15 cellular contexts compared by ENCODE assay signal in the genomic region with DNA sequence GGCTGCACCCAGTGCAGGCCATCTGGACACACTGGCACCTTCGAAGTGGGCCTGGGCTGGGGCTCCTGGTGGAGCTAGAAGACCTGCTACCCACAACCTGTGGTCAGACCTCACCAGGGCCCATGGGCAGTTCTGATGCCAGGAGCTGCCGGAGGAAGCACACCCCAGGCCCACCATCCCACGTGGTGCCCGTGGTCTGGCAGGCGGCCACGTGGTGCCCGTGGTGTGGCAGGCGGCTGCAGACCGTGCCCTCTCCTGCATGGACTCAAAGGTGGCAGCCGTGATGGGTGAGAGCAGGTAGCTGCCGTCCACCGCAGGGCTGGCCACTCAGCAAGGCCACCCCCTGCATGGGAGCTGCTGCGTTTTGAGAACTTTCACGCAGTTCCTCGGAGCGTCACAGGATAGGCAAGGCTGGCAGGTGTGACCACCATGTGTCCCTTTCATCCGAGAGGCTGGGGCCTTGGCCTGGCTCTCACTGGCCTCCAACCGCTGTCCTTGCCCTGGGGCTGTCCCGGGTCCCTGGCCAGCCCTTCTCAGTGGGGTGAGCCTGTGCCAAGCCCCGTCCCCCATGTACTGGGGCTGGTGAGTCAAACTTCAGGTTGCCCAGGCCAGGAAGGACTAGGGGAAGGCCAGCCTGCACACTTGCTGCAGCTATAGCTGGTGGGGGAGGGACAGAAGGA. TPM values are rescaled to one million over a fixed set of nuclear protein-coding genes. Genes with fewer than 3 reads are reported as not detected.
A peak's percentile ranks its signal among the peaks of the same experiment; 100 is the strongest.
DNase-seq lines count a peak whose midpoint lies in the region; ATAC-seq and TF ChIP-seq lines count a peak whose summit lies in the region.
"Had no signal": no experiment of that assay in that cellular context is flagged by ENCODE, and none has a peak within 500 bp of the region (broad histone marks: within the 10 kb centered on the region; RNA-seq: fewer than 3 reads in every experiment).

No MANE protein-coding gene starts in this region.

- CTCF ChIA-PET in HEK293 (lab: Yijun Ruan, JAX) = interaction anchor here (0.6 kb wide), 1 partner anchor 225 kb away, joined by 3 read pairs; no protein-coding TSS in a partner anchor

- DNase-seq in activated CD8-positive, alpha-beta memory T cell treated with anti-CD3 and anti-CD28 coated beads, Interleukin-2, amount 50 U/mL, for 4 hours = peak; percentile 15
- no peak for DNase-seq in activated CD8-positive, alpha-beta memory T cell treated with anti-CD3 and anti-CD28 coated beads for 24 hours
- no peak for DNase-seq in effector memory CD8-positive, alpha-beta T cell
- peak; percentile 72 for DNase-seq in spleen
- DNase-seq in esophagus muscularis mucosa (ENCODE audit: extremely low spot score) = no peak
- no peak for DNase-seq in ascending aorta (ENCODE audit: low spot score in 2 of 2)
- DNase-seq: effector CD8-positive, alpha-beta T cell; foreskin keratinocyte; NCI-H1092 treated with DMSO at 0.1 percent for 48 hours had no signal

- peaks cover 8 to 19% of the 10 kb centered on the region in 2 donors for H3K27me3 Mint-ChIP-seq in effector memory CD8-positive, alpha-beta T cell

- no peak overlapping the region for H3K27ac ChIP-seq in HEK293 (ENCODE audit: extremely low read depth, low read depth, low read length)
- peak overlapping the region in 1 of 8 donors; percentile 62 for H3K27ac ChIP-seq in spleen
- H3K27ac ChIP-seq in esophagus muscularis mucosa (replicated peaks in 1 of 4) = no peak overlapping the region
- no peak overlapping the region for H3K27ac ChIP-seq in ascending aorta
- H3K27ac ChIP-seq: foreskin keratinocyte had no signal

- no peak for TF ChIP-seq EP300 in esophagus muscularis mucosa (IDR thresholded peaks at IDR 0.05)

- H3K9me3 Mint-ChIP-seq in effector memory CD8-positive, alpha-beta T cell = no peaks in the 10 kb centered on the region

- no peak for ATAC-seq in effector memory CD8-positive, alpha-beta T cell (replicated peaks)
- no peak for ATAC-seq in GM21717 (IDR thresholded peaks at IDR 0.05; ENCODE audit: unreplicated experiment)

- H3K36me3 ChIP-seq in HEK293 (ENCODE audit: control insufficient read depth in 2 of 2, insufficient read depth in 1 of 2, low read length in 2 of 2) = no peaks in the 10 kb centered on the region
- no peaks in the 10 kb centered on the region for H3K36me3 ChIP-seq in spleen
- no peaks in the 10 kb centered on the region for H3K36me3 ChIP-seq in esophagus muscularis mucosa
- H3K36me3 ChIP-seq in ascending aorta = no peaks in the 10 kb centered on the region

- H3K4me1 Mint-ChIP-seq in effector memory CD8-positive, alpha-beta T cell (ENCODE audit: low read depth in 2 of 2) = peaks cover 26 to 44% of the 10 kb centered on the region in 2 donors

- H3K36me3 Mint-ChIP-seq in effector memory CD8-positive, alpha-beta T cell (ENCODE audit: insufficient read depth) = peaks cover 3% of the 10 kb centered on the region
- H3K36me3 Mint-ChIP-seq: mesothelial cell of epicardium had no signal

- TF ChIP-seq CTCF in HEK293 (tag by site-specific recombination; IDR thresholded peaks at IDR 0.05) (no peak), spleen (IDR thresholded peaks at IDR 0.05 in 8 of 11, conservative IDR thresholded peaks at IDR 0.05 in 3 of 11) (no peak), esophagus muscularis mucosa (IDR thresholded peaks at IDR 0.05) (no peak), ascending aorta (IDR thresholded peaks at IDR 0.05) (no peak)

- peaks cover 2 to 67% (median 48%) of the 10 kb centered on the region in 7 donors for H3K27me3 ChIP-seq in spleen (replicated peaks in 1 of 7)
- peaks cover 0 to 78% (median 53%) of the 10 kb centered on the region in 4 donors for H3K27me3 ChIP-seq in esophagus muscularis mucosa
- H3K27me3 ChIP-seq in ascending aorta = peaks cover 12% of the 10 kb centered on the region

- TF ChIP-seq POLR2A in spleen (IDR thresholded peaks at IDR 0.05) = no peak
- no peak for TF ChIP-seq POLR2A in esophagus muscularis mucosa (IDR thresholded peaks at IDR 0.05; ENCODE audit: low read depth)

- 70 to 81% (median 73%) methylated on average over 9 to 20 of the region's 20 CpGs for WGBS in spleen, 5 donors
- WGBS in esophagus muscularis mucosa = 100% methylated on average over 1 of the region's 20 CpGs

- H3K4me3 ChIP-seq in HEK293 (ENCODE audit: low read depth, low read length) (no peak overlapping the region), spleen (no peak overlapping the region), esophagus muscularis mucosa (no peak overlapping the region), ascending aorta (no peak overlapping the region)

- intact Hi-C loops in spleen (cut with DNase I; ENCODE audit: low total_unique reads) (no loop called here), esophagus muscularis mucosa (cut with DNase I) (no loop called here), ascending aorta (cut with DNase I) (no loop called here)

- POLR2A ChIA-PET in HEK293 (lab: Yijun Ruan, JAX) = interaction anchor here (0.5 kb wide), 2 partner anchors 9 to 158 kb away, joined by 3 to 4 read pairs; no protein-coding TSS in a partner anchor

- peak overlapping the region; percentile 35 to 63 for H3K4me3 Mint-ChIP-seq in effector memory CD8-positive, alpha-beta T cell
- H3K4me3 Mint-ChIP-seq: mesothelial cell of epicardium had no signal

- H3K9me3 ChIP-seq in HEK293 (ENCODE audit: control insufficient read depth, insufficient read depth, low read depth, low read length) (no peaks in the 10 kb centered on the region), spleen (no peaks in the 10 kb centered on the region), esophagus muscularis mucosa (peaks cover 0 to 6% (median 0%) of the 10 kb centered on the region in 4 donors), ascending aorta (no peaks in the 10 kb centered on the region)

- H3K4me1 ChIP-seq in HEK293 (ENCODE audit: control insufficient read depth, insufficient read depth, low read length) = no peaks in the 10 kb centered on the region
- peaks cover 0 to 67% (median 43%) of the 10 kb centered on the region in 6 donors for H3K4me1 ChIP-seq in spleen
- H3K4me1 ChIP-seq in esophagus muscularis mucosa = peaks cover 7 to 17% (median 10%) of the 10 kb centered on the region in 4 donors
- no peaks in the 10 kb centered on the region for H3K4me1 ChIP-seq in ascending aorta
- H3K4me1 ChIP-seq: foreskin keratinocyte had no signal

- peak overlapping the region in 1 of 2 donors; percentile 57 for H3K27ac Mint-ChIP-seq in effector memory CD8-positive, alpha-beta T cell
- H3K27ac Mint-ChIP-seq: mesothelial cell of epicardium had no signal

TF ChIP-seq in HEK293, 187 proteins besides CTCF, POLR2A, EP300 and RAD21:
- TF ChIP-seq, protein P1, sequence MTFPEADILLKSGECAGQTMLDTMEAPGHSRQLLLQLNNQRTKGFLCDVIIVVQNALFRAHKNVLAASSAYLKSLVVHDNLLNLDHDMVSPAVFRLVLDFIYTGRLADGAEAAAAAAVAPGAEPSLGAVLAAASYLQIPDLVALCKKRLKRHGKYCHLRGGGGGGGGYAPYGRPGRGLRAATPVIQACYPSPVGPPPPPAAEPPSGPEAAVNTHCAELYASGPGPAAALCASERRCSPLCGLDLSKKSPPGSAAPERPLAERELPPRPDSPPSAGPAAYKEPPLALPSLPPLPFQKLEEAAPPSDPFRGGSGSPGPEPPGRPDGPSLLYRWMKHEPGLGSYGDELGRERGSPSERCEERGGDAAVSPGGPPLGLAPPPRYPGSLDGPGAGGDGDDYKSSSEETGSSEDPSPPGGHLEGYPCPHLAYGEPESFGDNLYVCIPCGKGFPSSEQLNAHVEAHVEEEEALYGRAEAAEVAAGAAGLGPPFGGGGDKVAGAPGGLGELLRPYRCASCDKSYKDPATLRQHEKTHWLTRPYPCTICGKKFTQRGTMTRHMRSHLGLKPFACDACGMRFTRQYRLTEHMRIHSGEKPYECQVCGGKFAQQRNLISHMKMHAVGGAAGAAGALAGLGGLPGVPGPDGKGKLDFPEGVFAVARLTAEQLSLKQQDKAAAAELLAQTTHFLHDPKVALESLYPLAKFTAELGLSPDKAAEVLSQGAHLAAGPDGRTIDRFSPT (tag by site-specific recombination; IDR thresholded peaks at IDR 0.05) = 0 out of 2 replicates have a peak, but pooled peaks have one; percentile 23
- no peak for TF ChIP-seq ZNF843 (tag by site-specific recombination; IDR thresholded peaks at IDR 0.05)
TF ChIP-seq in HEK293: peak in this region for 1.

RNA-seq across cellular contexts. Expression of a gene that starts 3.9 kb away (rescaled TPM):
- total RNA-seq in spleen (1 to 10 TPM in 2 of 7 donors, under 1 TPM in 5; 0.23 to 1.9 (median 0.94) TPM), esophagus muscularis mucosa (not detected), ascending aorta (not detected)
- polyA plus RNA-seq in spleen = 1 to 10 TPM in 1 of 3 donors, under 1 TPM in 2; 0.21 to 1.2 (median 0.33) TPM
- total RNA-seq: foreskin keratinocyte, omental fat pad, SK-MEL-5 had no signal
- polyA plus RNA-seq: foreskin keratinocyte had no signal

RNA-seq across cellular contexts. Expression of a gene that starts 41.6 kb away (rescaled TPM):
- total RNA-seq in spleen (not detected), esophagus muscularis mucosa (not detected), ascending aorta (not detected)
- polyA plus RNA-seq in spleen = not detected
- total RNA-seq: foreskin keratinocyte, omental fat pad, SK-MEL-5, temporal lobe had no signal
- polyA plus RNA-seq: foreskin keratinocyte had no signal

RNA-seq across cellular contexts. Expression of a gene that starts 55.9 kb away (rescaled TPM):
- total RNA-seq in spleen = 100 to 1,000 TPM in 5 of 7 donors, 10 to 100 TPM in 2; 72.1 to 134 (median 109) TPM
- polyA plus RNA-seq in spleen = 10 to 100 TPM; 49.5 to 84.4 (median 52.0) TPM
- 100 to 1,000 TPM in 1 of 4 donors, 10 to 100 TPM in 3; 36.1 to 106 (median 56.5) TPM for total RNA-seq in esophagus muscularis mucosa
- 269 TPM for total RNA-seq in ascending aorta

Comparison
In these comparisons a context has a peak if more than half of its experiments do, and no peak if none do; other contexts are left out.
1. DNase-seq: peak in activated CD8-positive, alpha-beta memory T cell treated with anti-CD3 and anti-CD28 coated beads, Interleukin-2, amount 50 U/mL, for 4 hours (single experiment) and spleen (single experiment); none in activated CD8-positive, alpha-beta memory T cell treated with anti-CD3 and anti-CD28 coated beads for 24 hours (single experiment), effector memory CD8-positive, alpha-beta T cell (0 of 3), esophagus muscularis mucosa (single experiment) and ascending aorta (0 of 2).